1 cellular context compared by ENCODE assay signal in the genomic region with DNA sequence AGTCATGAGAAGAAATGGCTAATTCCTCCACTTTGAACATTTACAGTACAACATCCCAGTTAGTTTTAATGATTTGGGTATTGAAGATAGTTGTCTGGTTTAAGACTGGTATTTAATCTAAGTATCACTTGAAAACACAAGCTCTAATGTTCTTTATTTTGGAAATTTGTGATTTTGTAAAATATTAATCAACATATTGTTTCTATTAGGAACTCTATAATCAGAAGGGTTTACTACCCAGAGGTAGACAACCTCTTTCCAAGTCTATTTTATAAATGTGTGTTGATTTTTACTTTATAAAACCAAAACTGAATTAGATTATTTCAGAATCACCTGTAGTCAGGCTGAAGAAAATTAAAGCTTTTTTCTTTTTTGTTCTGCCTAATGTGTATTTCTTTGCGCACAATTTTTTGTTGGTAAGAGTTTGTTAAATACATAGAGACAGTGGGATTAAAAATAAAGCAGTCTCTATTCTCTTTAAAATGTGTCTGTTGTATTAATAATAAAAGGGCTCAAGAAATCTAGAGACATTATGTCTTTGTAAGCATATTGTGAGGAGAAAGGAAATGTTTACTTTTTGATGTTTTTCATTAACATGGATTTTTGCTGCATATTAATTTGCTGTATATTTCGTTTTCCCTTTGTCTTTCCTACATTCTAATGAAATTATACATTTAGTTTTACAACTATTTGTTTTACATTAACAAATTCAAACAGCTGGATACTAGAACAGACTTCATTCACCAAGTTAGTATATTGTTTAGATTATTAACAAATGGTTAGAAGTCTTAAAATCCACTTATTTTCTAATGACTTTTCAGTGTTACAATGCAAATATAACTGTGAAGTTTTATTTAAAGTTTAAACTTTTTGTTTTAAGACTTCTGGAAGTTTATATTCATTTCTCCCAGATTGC.
TF ChIP-seq lines count a peak whose summit lies in the region.

No MANE protein-coding gene starts in this region.

TF ChIP-seq in HCT116, 20 proteins besides CTCF, POLR2A, EP300 and RAD21:
- no peak for TF ChIP-seq ZFX (IDR thresholded peaks at IDR 0.05)
- TF ChIP-seq, protein P1, sequence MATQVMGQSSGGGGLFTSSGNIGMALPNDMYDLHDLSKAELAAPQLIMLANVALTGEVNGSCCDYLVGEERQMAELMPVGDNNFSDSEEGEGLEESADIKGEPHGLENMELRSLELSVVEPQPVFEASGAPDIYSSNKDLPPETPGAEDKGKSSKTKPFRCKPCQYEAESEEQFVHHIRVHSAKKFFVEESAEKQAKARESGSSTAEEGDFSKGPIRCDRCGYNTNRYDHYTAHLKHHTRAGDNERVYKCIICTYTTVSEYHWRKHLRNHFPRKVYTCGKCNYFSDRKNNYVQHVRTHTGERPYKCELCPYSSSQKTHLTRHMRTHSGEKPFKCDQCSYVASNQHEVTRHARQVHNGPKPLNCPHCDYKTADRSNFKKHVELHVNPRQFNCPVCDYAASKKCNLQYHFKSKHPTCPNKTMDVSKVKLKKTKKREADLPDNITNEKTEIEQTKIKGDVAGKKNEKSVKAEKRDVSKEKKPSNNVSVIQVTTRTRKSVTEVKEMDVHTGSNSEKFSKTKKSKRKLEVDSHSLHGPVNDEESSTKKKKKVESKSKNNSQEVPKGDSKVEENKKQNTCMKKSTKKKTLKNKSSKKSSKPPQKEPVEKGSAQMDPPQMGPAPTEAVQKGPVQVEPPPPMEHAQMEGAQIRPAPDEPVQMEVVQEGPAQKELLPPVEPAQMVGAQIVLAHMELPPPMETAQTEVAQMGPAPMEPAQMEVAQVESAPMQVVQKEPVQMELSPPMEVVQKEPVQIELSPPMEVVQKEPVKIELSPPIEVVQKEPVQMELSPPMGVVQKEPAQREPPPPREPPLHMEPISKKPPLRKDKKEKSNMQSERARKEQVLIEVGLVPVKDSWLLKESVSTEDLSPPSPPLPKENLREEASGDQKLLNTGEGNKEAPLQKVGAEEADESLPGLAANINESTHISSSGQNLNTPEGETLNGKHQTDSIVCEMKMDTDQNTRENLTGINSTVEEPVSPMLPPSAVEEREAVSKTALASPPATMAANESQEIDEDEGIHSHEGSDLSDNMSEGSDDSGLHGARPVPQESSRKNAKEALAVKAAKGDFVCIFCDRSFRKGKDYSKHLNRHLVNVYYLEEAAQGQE (IDR thresholded peaks at IDR 0.05; ENCODE audit: low read depth) = no peak
- TF ChIP-seq, protein P2, sequence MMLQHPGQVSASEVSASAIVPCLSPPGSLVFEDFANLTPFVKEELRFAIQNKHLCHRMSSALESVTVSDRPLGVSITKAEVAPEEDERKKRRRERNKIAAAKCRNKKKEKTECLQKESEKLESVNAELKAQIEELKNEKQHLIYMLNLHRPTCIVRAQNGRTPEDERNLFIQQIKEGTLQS (IDR thresholded peaks at IDR 0.05) = no peak
- TF ChIP-seq FOSL1 (IDR thresholded peaks at IDR 0.05; ENCODE audit: low read depth) = no peak
- no peak for TF ChIP-seq POLR2AphosphoS5 (IDR thresholded peaks at IDR 0.05; ENCODE audit: low read depth, low read length)
